8 cellular contexts compared by ENCODE assay signal in genomic region chr18:42053188-42053781, GRCh38.
DNase-seq lines count a peak whose midpoint lies in the region; ATAC-seq and TF ChIP-seq lines count a peak whose summit lies in the region.

No MANE protein-coding gene starts in this region.

- no peak overlapping the region for H3K4me2 ChIP-seq in mammary epithelial cell (ENCODE audit: insufficient read depth, low read depth, low read length)

- peak; percentile 81 for TF ChIP-seq CTCF in VCaP (conservative IDR thresholded peaks at IDR 0.05)
- peak; percentile 79 to 92 for TF ChIP-seq CTCF in mammary epithelial cell (conservative IDR thresholded peaks at IDR 0.05 in 1 of 2, IDR thresholded peaks at IDR 0.05 in 1 of 2; ENCODE audit: extremely low read depth in 1 of 2, insufficient read depth in 1 of 2, low read depth in 1 of 2, low read length in 2 of 2)
- peak; percentile 79 for TF ChIP-seq CTCF in kidney epithelial cell (IDR thresholded peaks at IDR 0.05; ENCODE audit: insufficient read depth, low read length, poor library complexity, severe bottlenecking)

- intact Hi-C loops in mammary epithelial cell (cut with micrococcal nuclease) = loop anchor here (2.0 kb wide), 1 partner anchor 62 kb away; no protein-coding TSS in a partner anchor

- 10% methylated on average over 5 of the region's 5 CpGs for WGBS in mammary epithelial cell (ENCODE audit: low coverage, missing lambda C conversion rate)

- H3K4me3 ChIP-seq in mammary epithelial cell (replicated peaks in 1 of 3; ENCODE audit: insufficient read depth in 1 of 3, low read depth in 2 of 3, low read length in 3 of 3) = no peak overlapping the region
- no peak overlapping the region for H3K4me3 ChIP-seq in kidney epithelial cell (ENCODE audit: low read depth, low read length)

- H3K27me3 ChIP-seq in mammary epithelial cell (ENCODE audit: insufficient read depth, low read length) (no peaks in the 10 kb centered on the region), kidney epithelial cell (ENCODE audit: control insufficient read depth, insufficient read depth, low read length) (no peaks in the 10 kb centered on the region)

- H3K9ac ChIP-seq in mammary epithelial cell (ENCODE audit: insufficient read depth, low read length) = no peak overlapping the region

- H3K4me1 ChIP-seq in mammary epithelial cell (ENCODE audit: insufficient read depth, low read length) = peaks cover 15% of the 10 kb centered on the region

- CTCF ChIA-PET in mammary epithelial cell (lab: Charles Lee; ENCODE audit: low non-redundant PET) = interaction anchor here (0.6 to 0.7 kb wide), 3 partner anchors 15 to 96 kb away, joined by 3 to 6 read pairs (median 6); no protein-coding TSS in a partner anchor

- DNase-seq in DMS153 treated with DMSO at 0.1 percent for 48 hours (lab: John Stamatoyannopoulos, UW; ENCODE audit: unreplicated experiment) (peak; percentile 66), DMS153 (lab: John Stamatoyannopoulos, UW) (no peak), NCI-H1417 treated with DMSO at 0.1 percent for 48 hours (lab: John Stamatoyannopoulos, UW) (peak; percentile 24), mammary epithelial cell (peak; percentile 28), kidney epithelial cell (ENCODE audit: low read depth) (no peak)
- peak; percentile 66 for DNase-seq in stimulated activated CD4-positive, alpha-beta T cell treated with anti-CD3 and anti-CD28 coated beads, Interleukin-4, amount 100 ng/mL, for 24 hours

- no TSS peak for BruUV-seq in mammary epithelial cell (replicated peaks; lab: Mats Ljungman, UMichigan)

- H3K27ac ChIP-seq in VCaP (no peak overlapping the region), mammary epithelial cell (ENCODE audit: insufficient read depth, low read depth, low read length) (no peak overlapping the region)

- dilution Hi-C loops in mammary epithelial cell (cut with HindIII; ENCODE audit: low sequenced_read_pairs) = no loop called here

- peak; percentile 90 for ATAC-seq in HG02642 (IDR thresholded peaks at IDR 0.05; ENCODE audit: poor library complexity, unreplicated experiment)

- in situ Hi-C loops in mammary epithelial cell (cut with MboI; ENCODE audit: low sequenced_read_pairs in 2 of 2) = no loop called here

- no peak overlapping the region for H2AFZ ChIP-seq in mammary epithelial cell (ENCODE audit: low read depth, low read length)

- H4K20me1 ChIP-seq in mammary epithelial cell (ENCODE audit: insufficient read depth, low read length) = no peaks in the 10 kb centered on the region

- H3K36me3 ChIP-seq in mammary epithelial cell (ENCODE audit: insufficient read depth, low read length) = peaks cover 10% of the 10 kb centered on the region
- H3K36me3 ChIP-seq in kidney epithelial cell (ENCODE audit: control insufficient read depth, insufficient read depth, low read length) = no peaks in the 10 kb centered on the region

- no peaks in the 10 kb centered on the region for H3K9me3 ChIP-seq in mammary epithelial cell (replicated peaks; ENCODE audit: insufficient read depth, low read length)

- H3K79me2 ChIP-seq in mammary epithelial cell (ENCODE audit: insufficient read depth, low read length) = no peaks in the 10 kb centered on the region

Comparison
In these comparisons a context has a peak if more than half of its experiments do, and no peak if none do; other contexts are left out.
1. DNase-seq: peak in DMS153 treated with DMSO at 0.1 percent for 48 hours (single experiment), NCI-H1417 treated with DMSO at 0.1 percent for 48 hours (single experiment), mammary epithelial cell (single experiment) and stimulated activated CD4-positive, alpha-beta T cell treated with anti-CD3 and anti-CD28 coated beads, Interleukin-4, amount 100 ng/mL, for 24 hours (single experiment); none in DMS153 (single experiment) and kidney epithelial cell (single experiment).
2. Peak in every context shown above with its lines, with median percentiles within 50 percentile points of each other: CTCF ChIP-seq.